In the genomic region with DNA sequence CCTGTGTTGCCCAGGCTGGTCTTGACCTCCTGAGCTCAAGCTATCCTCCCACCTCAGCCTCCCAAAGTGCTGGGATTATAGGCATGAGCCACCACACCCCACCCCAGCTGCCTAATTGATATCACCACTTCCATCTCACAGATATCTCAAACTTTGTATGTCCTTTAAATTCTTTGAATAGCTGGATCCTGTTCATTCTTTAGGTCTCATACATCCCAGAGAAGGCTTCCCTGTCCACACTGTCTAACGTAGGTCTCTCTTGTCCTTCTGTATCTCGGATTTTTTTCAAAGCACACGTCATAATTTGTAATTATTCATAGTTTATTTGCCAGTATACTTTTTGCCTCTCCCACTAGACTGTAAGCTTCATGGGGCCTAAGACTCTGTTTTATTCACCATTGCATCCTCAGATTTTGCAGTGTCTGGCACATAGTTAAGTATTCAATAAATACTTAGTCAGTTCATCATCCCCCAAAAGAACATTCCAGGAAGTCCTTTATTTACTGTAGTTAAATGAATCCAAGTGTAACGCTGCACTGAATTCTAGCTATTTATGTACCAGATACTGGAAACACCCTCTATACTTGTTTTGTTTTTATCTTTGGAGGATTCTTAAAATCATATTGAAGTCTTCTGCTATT, we compare ENCODE assay signal across 28 cellular contexts. TPM values are rescaled to one million over a fixed set of nuclear protein-coding genes. Genes with fewer than 3 reads are reported as not detected.
DNase-seq lines count a peak whose midpoint lies in the region; ATAC-seq, FAIRE-seq and TF ChIP-seq lines count a peak whose summit lies in the region.
"Had no signal": no experiment of that assay in that cellular context is flagged by ENCODE, and none has a peak within 500 bp of the region (broad histone marks: within the 10 kb centered on the region; RNA-seq: fewer than 3 reads in every experiment).

No MANE protein-coding gene starts in this region.

- peak overlapping the region; percentile 55 for H3K4me3 Mint-ChIP-seq in HFFc6
- H3K4me3 Mint-ChIP-seq: IgD-negative memory B cell, nephron, type B pancreatic cell had no signal

- H3K27me3 ChIP-seq in brain microvascular endothelial cell (replicated peaks) (no peaks in the 10 kb centered on the region), body of pancreas (no peaks in the 10 kb centered on the region), pancreas (no peaks in the 10 kb centered on the region)
- H3K27me3 ChIP-seq: BE2C, gastrocnemius medialis had no signal

- no peaks in the 10 kb centered on the region for H3K9me3 ChIP-seq in body of pancreas
- H3K9me3 ChIP-seq in pancreas = no peaks in the 10 kb centered on the region
- H3K9me3 ChIP-seq: BE2C, gastrocnemius medialis had no signal

- peak; percentile 13 for DNase-seq in AG08395 (ENCODE audit: low spot score)
- peak; percentile 36 for DNase-seq in HFFc6
- DNase-seq in brain microvascular endothelial cell = no peak
- peak; percentile 19 for DNase-seq in hepatic stellate cell (ENCODE audit: low spot score)
- DNase-seq in HUDEP-2 (lab: John Stamatoyannopoulos, UW; ENCODE audit: unreplicated experiment in 76 of 76) = no peak
- no peak for DNase-seq in body of pancreas
- DNase-seq in pancreas = no peak
- no peak for DNase-seq in NCI-H524 (lab: John Stamatoyannopoulos, UW)
- DNase-seq: activated CD4-positive, alpha-beta T cell treated with anti-CD3 and anti-CD28 coated beads for 48 hours; activated naive CD4-positive, alpha-beta T cell treated with Interleukin-2 at 50 U/mL for 16 hours; activated T-cell treated with anti-CD3 and anti-CD28 coated beads, Interleukin-2, amount 50 U/mL, for 48 hours; amygdala; BE2C; caudate nucleus; DMS79; gastrocnemius medialis; H7; hypothalamus; NCI-H187 treated with DMSO at 0.1 percent for 48 hours; T-helper 2 cell had no signal

- peaks cover 3% of the 10 kb centered on the region; the same call in 1 of the 2 replicates for H3K27me3 Mint-ChIP-seq in HFFc6 (ENCODE audit: insufficient read depth)
- H3K27me3 Mint-ChIP-seq: IgD-negative memory B cell, progenitor cell of endocrine pancreas, type B pancreatic cell had no signal

- 82 to 91% methylated on average over 4 of the region's 4 CpGs for WGBS in body of pancreas, 2 donors
- WGBS in pancreas, 2 donors = 84 to 93% methylated on average over 4 of the region's 4 CpGs

- in situ Hi-C loops in brain microvascular endothelial cell (cut with HindIII; ENCODE audit: low pct_ligation_motif_present, low sequenced_read_pairs) = no loop called here

- ATAC-seq in body of pancreas = no peak
- no peak for ATAC-seq in pancreas
- ATAC-seq: gastrocnemius medialis, SK-N-SH treated with all-trans-retinoic acid at 6 μM for 48 hours had no signal

- intact Hi-C loops in body of pancreas (cut with DNase I) = no loop called here
- intact Hi-C loops in pancreas (cut with DNase I) = loop anchor here in 1 of 3 donors (10.0 kb wide), 1 partner anchor 49 kb away; no protein-coding TSS in a partner anchor

- H3K4me3 ChIP-seq in brain microvascular endothelial cell (ENCODE audit: low read depth, low read length) (no peak overlapping the region), body of pancreas (no peak overlapping the region), pancreas (no peak overlapping the region)
- H3K4me3 ChIP-seq: gastrocnemius medialis, skin epidermis had no signal

- H3K27ac Mint-ChIP-seq in HFFc6 = peak overlapping the region; percentile 68
- H3K27ac Mint-ChIP-seq: IgD-negative memory B cell, nephron, progenitor cell of endocrine pancreas, type B pancreatic cell had no signal

- TF ChIP-seq POLR2A in body of pancreas (IDR thresholded peaks at IDR 0.05) = no peak

- FAIRE-seq in pancreas (lab: Jason Lieb, UNC) = no peak
- FAIRE-seq: islet of Langerhans had no signal

- peaks cover 36% of the 10 kb centered on the region for H3K36me3 Mint-ChIP-seq in HFFc6 (ENCODE audit: low read depth)

- H3K4me1 ChIP-seq in body of pancreas (no peaks in the 10 kb centered on the region), pancreas (no peaks in the 10 kb centered on the region)
- H3K4me1 ChIP-seq: BE2C, gastrocnemius medialis had no signal

- peaks cover 11% of the 10 kb centered on the region for H3K9me3 Mint-ChIP-seq in HFFc6
- H3K9me3 Mint-ChIP-seq: IgD-negative memory B cell, nephron, type B pancreatic cell had no signal

- H3K27ac ChIP-seq in brain microvascular endothelial cell (peak overlapping the region; percentile 6), body of pancreas (no peak overlapping the region), pancreas (no peak overlapping the region)
- H3K27ac ChIP-seq: 22Rv1, gastrocnemius medialis, skin epidermis had no signal

- peaks cover 33% of the 10 kb centered on the region for H3K4me1 Mint-ChIP-seq in HFFc6 (ENCODE audit: low read depth)

- H3K36me3 ChIP-seq in brain microvascular endothelial cell (replicated peaks) (peaks cover 5% of the 10 kb centered on the region), body of pancreas (replicated peaks in 1 of 2; ENCODE audit: insufficient read depth in 1 of 2, low read depth in 2 of 2) (no peaks in the 10 kb centered on the region), pancreas (peaks cover 0 to 6% (median 0%) of the 10 kb centered on the region in 3 donors)
- H3K36me3 ChIP-seq: BE2C, gastrocnemius medialis had no signal

- TF ChIP-seq CTCF in HFFc6 (IDR thresholded peaks at IDR 0.05) (no peak), brain microvascular endothelial cell (IDR thresholded peaks at IDR 0.05; ENCODE audit: low read depth, low read length, missing control alignments) (no peak), body of pancreas (IDR thresholded peaks at IDR 0.05) (no peak), pancreas (IDR thresholded peaks at IDR 0.05) (no peak)

RNA-seq across cellular contexts. Expression of a gene that starts 10.5 kb away (rescaled TPM):
- total RNA-seq in HFFc6 (2021; fragmentation: NEBNext Ultra II Directional; extraction: Animal tissue kit (Norgen Biotek cat#: 25700)) = 10 to 100 TPM; 11.6 to 19.7 (median 17.3) TPM
- 1 to 10 TPM; 4.3 to 6.2 TPM for total RNA-seq in body of pancreas
- total RNA-seq in pancreas = 1 to 10 TPM; 1.3 to 3.9 (median 3.2) TPM
- polyA plus RNA-seq in pancreas = 1 to 10 TPM; 2.2 to 3.9 TPM

RNA-seq across cellular contexts. Expression of a gene that starts 10.6 kb away (rescaled TPM):
- total RNA-seq in HFFc6 (2021; fragmentation: NEBNext Ultra II Directional; extraction: Animal tissue kit (Norgen Biotek cat#: 25700)) = 100 to 1,000 TPM; 102 to 113 (median 110) TPM
- 10 to 100 TPM; 63.8 to 64.6 TPM for total RNA-seq in body of pancreas
- total RNA-seq in pancreas = 10 to 100 TPM; 30.9 to 47.4 (median 44.4) TPM
- polyA plus RNA-seq in pancreas = 10 to 100 TPM in 1 of 2 donors, 1 to 10 TPM in 1; 9.7 to 22.1 TPM

RNA-seq across cellular contexts. Expression of a gene that starts 54.5 kb away (rescaled TPM):
- under 1 TPM; 0.14 to 0.35 (median 0.22) TPM for total RNA-seq in HFFc6 (2021; fragmentation: NEBNext Ultra II Directional; extraction: Animal tissue kit (Norgen Biotek cat#: 25700))
- total RNA-seq in body of pancreas = 1 to 10 TPM; 3.3 to 6.0 TPM
- total RNA-seq in pancreas = 1 to 10 TPM in 4 of 6 donors, under 1 TPM in 2; 0.61 to 5.7 (median 2.4) TPM
- 1 to 10 TPM; 1.4 to 2.1 TPM for polyA plus RNA-seq in pancreas
- total RNA-seq: H7, progenitor cell of endocrine pancreas had no signal

Comparison
In these comparisons a context has a peak if more than half of its experiments do, and no peak if none do; other contexts are left out.
1. DNase-seq: peak in AG08395 (single experiment), HFFc6 (single experiment) and hepatic stellate cell (single experiment); none in brain microvascular endothelial cell (single experiment), HUDEP-2 (0 of 76), body of pancreas (0 of 4), pancreas (0 of 6) and NCI-H524 (0 of 2).